In the genomic region with DNA sequence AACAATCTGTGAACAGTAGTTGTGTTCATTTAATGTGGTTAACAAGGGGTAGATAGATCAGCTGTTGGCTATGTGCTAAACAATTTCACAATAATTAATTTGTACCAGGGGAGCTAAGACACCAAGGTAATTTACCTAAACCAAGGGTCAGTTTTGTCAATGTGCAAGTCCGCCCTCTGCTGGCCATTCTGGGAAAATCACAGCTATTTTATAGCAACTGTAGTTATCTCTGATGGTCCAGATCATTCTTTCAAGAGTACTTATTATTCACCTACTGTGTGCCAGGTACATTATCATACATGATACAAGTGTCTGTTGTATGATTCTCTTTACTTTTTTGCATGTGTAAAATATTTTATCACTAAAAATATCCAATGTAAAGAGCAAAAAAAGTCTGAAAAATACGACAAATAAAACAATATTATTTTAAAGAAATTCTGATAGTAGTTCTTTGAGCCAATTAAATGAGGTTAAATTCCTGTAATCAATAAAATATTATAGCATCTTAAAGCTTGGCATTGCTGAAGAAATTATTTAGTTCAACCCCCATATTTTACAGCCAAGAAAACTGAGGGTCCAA, we compare ENCODE assay signal across 8 cellular contexts.
DNase-seq lines count a peak whose midpoint lies in the region; ATAC-seq and TF ChIP-seq lines count a peak whose summit lies in the region.

No MANE protein-coding gene starts in this region.

- H3K4me3 Mint-ChIP-seq in osteocyte (ENCODE audit: unreplicated experiment), result no peak overlapping the region

- DNase-seq in NCI-H2081 (lab: John Stamatoyannopoulos, UW), result peak; percentile 38 to 51
- DNase-seq in NCI-H2081 treated with DMSO at 0.1 percent for 48 hours (lab: John Stamatoyannopoulos, UW), result no peak
- DNase-seq in NCI-H69 (lab: John Stamatoyannopoulos, UW), result peak; percentile 60
- DNase-seq in activated CD8-positive, alpha-beta memory T cell treated with anti-CD3 and anti-CD28 coated beads, Interleukin-2, amount 50 U/mL, for 4 hours, result peak; percentile 27
- DNase-seq in fibroblast of the aortic adventitia (ENCODE audit: low read depth), result peak; percentile 49
- DNase-seq in osteocyte (ENCODE audit: extremely low spot score, unreplicated experiment), result no peak

- H3K36me3 Mint-ChIP-seq in osteocyte (ENCODE audit: unreplicated experiment), result no peaks in the 10 kb centered on the region

- no peaks in the 10 kb centered on the region for H3K9me3 Mint-ChIP-seq in osteocyte (ENCODE audit: unreplicated experiment)

- H3K4me3 ChIP-seq in fibroblast of the aortic adventitia (ENCODE audit: low read depth, low read length), result no peak overlapping the region

- TF ChIP-seq CTCF in fibroblast of the aortic adventitia (IDR thresholded peaks at IDR 0.05; ENCODE audit: insufficient read depth, low read length) (peak; percentile 72), osteocyte (IDR thresholded peaks at IDR 0.05) (peak; percentile 79)

- H3K27ac Mint-ChIP-seq in osteocyte (ENCODE audit: unreplicated experiment), result no peak overlapping the region

- no peaks in the 10 kb centered on the region for H3K27me3 Mint-ChIP-seq in osteocyte (ENCODE audit: unreplicated experiment)

- H3K4me1 Mint-ChIP-seq in osteocyte (ENCODE audit: unreplicated experiment), result no peaks in the 10 kb centered on the region

- ATAC-seq in HG02759 (IDR thresholded peaks at IDR 0.05; ENCODE audit: unreplicated experiment) (peak; percentile 85), HG02973 (IDR thresholded peaks at IDR 0.05; ENCODE audit: unreplicated experiment) (no peak)

Comparison
In these comparisons a context has a peak if more than half of its experiments do, and no peak if none do; other contexts are left out.
1. DNase-seq: peak in NCI-H2081 (2 of 2), NCI-H69 (single experiment), activated CD8-positive, alpha-beta memory T cell treated with anti-CD3 and anti-CD28 coated beads, Interleukin-2, amount 50 U/mL, for 4 hours (single experiment) and fibroblast of the aortic adventitia (single experiment); none in NCI-H2081 treated with DMSO at 0.1 percent for 48 hours (single experiment) and osteocyte (single experiment).